In genomic region chr2:8511868-8512612, GRCh38 we compare ENCODE assay signal across 13 cellular contexts.
DNase-seq lines count a peak whose midpoint lies in the region; ATAC-seq, FAIRE-seq and TF ChIP-seq lines count a peak whose summit lies in the region.
"Had no signal": no experiment of that assay in that cellular context is flagged by ENCODE, and none has a peak within 500 bp of the region (broad histone marks: within the 10 kb centered on the region; RNA-seq: fewer than 3 reads in every experiment).

No MANE protein-coding gene starts in this region.

- H3K27me3 ChIP-seq in right atrium auricular region (no peaks in the 10 kb centered on the region), SJCRH30 (0 out of 2 replicates have a peak, but pooled peaks cover 5% of the 10 kb centered on the region)
- H3K27me3 ChIP-seq: BLaER1, hepatocyte had no signal

- no peak overlapping the region for H3K4me3 ChIP-seq in right atrium auricular region
- H3K4me3 ChIP-seq in SJCRH30: no peak overlapping the region
- H3K4me3 ChIP-seq: BLaER1, hepatocyte, PC-9 had no signal

- peak; percentile 65 for FAIRE-seq in RCC 7860 (lab: Jason Lieb, UNC)

- H3K4me1 ChIP-seq in right atrium auricular region (peaks cover 0 to 36% of the 10 kb centered on the region in 2 donors), SJCRH30 (no peaks in the 10 kb centered on the region)

- intact Hi-C loops in left ventricle myocardium superior (cut with micrococcal nuclease): no loop called here

- ATAC-seq in left ventricle myocardium superior (peak; percentile 12), HG03521 (IDR thresholded peaks at IDR 0.05; ENCODE audit: unreplicated experiment) (no peak)

- H3K9me3 ChIP-seq in right atrium auricular region (no peaks in the 10 kb centered on the region), SJCRH30 (replicated peaks) (no peaks in the 10 kb centered on the region)

- TF ChIP-seq CTCF in right atrium auricular region (IDR thresholded peaks at IDR 0.05): no peak

- no peak for DNase-seq in left ventricle myocardium superior
- DNase-seq in right atrium auricular region (ENCODE audit: low spot score): no peak
- DNase-seq in RCC 7860 (ENCODE audit: low spot score): peak; percentile 69
- DNase-seq in fibroblast of peridontal ligament (ENCODE audit: extremely low read depth): peak; percentile 3
- no peak for DNase-seq in SJCRH30
- no peak for DNase-seq in NCI-H2029 (lab: John Stamatoyannopoulos, UW)
- no peak for DNase-seq in GM19238 (ENCODE audit: insufficient read length, low spot score)
- DNase-seq: NCI-H187, PC-9 had no signal

- H3K36me3 ChIP-seq in right atrium auricular region: no peaks in the 10 kb centered on the region
- H3K36me3 ChIP-seq in SJCRH30: no peaks in the 10 kb centered on the region

- H3K27ac ChIP-seq in right atrium auricular region: no peak overlapping the region
- no peak overlapping the region for H3K27ac ChIP-seq in SJCRH30
- H3K27ac ChIP-seq: hepatocyte, HL-60, PC-9 had no signal

Comparison
In these comparisons a context has a peak if more than half of its experiments do, and no peak if none do; other contexts are left out.
1. DNase-seq: peak in RCC 7860 (single experiment) and fibroblast of peridontal ligament (single experiment); none in left ventricle myocardium superior (single experiment), right atrium auricular region (single experiment), SJCRH30 (0 of 2), NCI-H2029 (single experiment) and GM19238 (single experiment).